ENCODE assay signal across 10 cellular contexts in genomic region chr4:22485751-22486150, GRCh38. TPM values are rescaled to one million over a fixed set of nuclear protein-coding genes. Genes with fewer than 3 reads are reported as not detected.
DNase-seq lines count a peak whose midpoint lies in the region; TF ChIP-seq lines count a peak whose summit lies in the region.
"Had no signal": no experiment of that assay in that cellular context is flagged by ENCODE, and none has a peak within 500 bp of the region (broad histone marks: within the 10 kb centered on the region; RNA-seq: fewer than 3 reads in every experiment).

No MANE protein-coding gene starts in this region.

- intact Hi-C loops in OCI-LY7 (cut with micrococcal nuclease; ENCODE audit: unreplicated experiment) = no loop called here

- DNase-seq in DMS79 (lab: John Stamatoyannopoulos, UW) (peak; percentile 54), NCI-H1105 treated with DMSO at 0.1 percent for 48 hours (lab: John Stamatoyannopoulos, UW) (peak; percentile 89), brain pericyte (ENCODE audit: low read depth, low spot score) (peak; percentile 16), myocyte (ENCODE audit: low read depth) (peak; percentile 80), Peyer's patch (no peak), epidermal melanocyte (ENCODE audit: insufficient read length, low spot score) (no peak), mesenteric fat pad (ENCODE audit: low spot score) (no peak), OCI-LY7 (ENCODE audit: low spot score) (no peak)
- DNase-seq: activated naive CD4-positive, alpha-beta T cell treated with anti-CD3 and anti-CD28 coated beads for 36 hours had no signal

- H3K9me2 ChIP-seq in OCI-LY7 (ENCODE audit: insufficient read depth, low read length) = no peaks in the 10 kb centered on the region

- no TSS peak for BruUV-seq in OCI-LY7 (replicated peaks; lab: Mats Ljungman, UMichigan)

- H3K79me2 ChIP-seq in OCI-LY7 (ENCODE audit: insufficient read depth, low read depth, low read length) = no peaks in the 10 kb centered on the region

- H3K27ac ChIP-seq in Peyer's patch = no peak overlapping the region
- no peak overlapping the region for H3K27ac ChIP-seq in OCI-LY7 (ENCODE audit: low read depth, low read length, poor library complexity, severe bottlenecking)
- H3K27ac ChIP-seq: vagina had no signal

- H3K4me2 ChIP-seq in OCI-LY7 (ENCODE audit: low read length) = no peak overlapping the region

- no peaks in the 10 kb centered on the region for H4K20me1 ChIP-seq in OCI-LY7 (ENCODE audit: insufficient read depth, low read length)

- H3K9me3 ChIP-seq in Peyer's patch (no peaks in the 10 kb centered on the region), OCI-LY7 (ENCODE audit: low read length) (no peaks in the 10 kb centered on the region)
- H3K9me3 ChIP-seq: vagina had no signal

- H3K4me3 ChIP-seq in Peyer's patch (no peak overlapping the region), OCI-LY7 (ENCODE audit: low read depth, low read length, poor library complexity, severe bottlenecking) (no peak overlapping the region)
- H3K4me3 ChIP-seq: vagina had no signal

- CTCF ChIA-PET in OCI-LY7 (lab: Charles Lee; ENCODE audit: unreplicated experiment) = no interaction called here

- TF ChIP-seq CTCF in Peyer's patch (IDR thresholded peaks at IDR 0.05) (no peak), OCI-LY7 (conservative IDR thresholded peaks at IDR 0.05; ENCODE audit: low read length) (no peak)

- H3K27me3 ChIP-seq in Peyer's patch = no peaks in the 10 kb centered on the region
- H3K27me3 ChIP-seq: vagina had no signal

- H2AFZ ChIP-seq in OCI-LY7 (ENCODE audit: low read length) = no peak overlapping the region

- no peak for TF ChIP-seq POLR2A in Peyer's patch (IDR thresholded peaks at IDR 0.05)

- POLR2A ChIA-PET in OCI-LY7 (lab: Charles Lee) = no interaction called here

- H3K36me3 ChIP-seq in Peyer's patch = no peaks in the 10 kb centered on the region
- no peaks in the 10 kb centered on the region for H3K36me3 ChIP-seq in OCI-LY7 (ENCODE audit: insufficient read depth, low read length)
- H3K36me3 ChIP-seq: vagina had no signal

- peaks cover 0 to 22% (median 0%) of the 10 kb centered on the region in 4 donors for H3K4me1 ChIP-seq in Peyer's patch
- no peaks in the 10 kb centered on the region for H3K4me1 ChIP-seq in OCI-LY7 (ENCODE audit: insufficient read depth, low read length, poor library complexity, severe bottlenecking)
- H3K4me1 ChIP-seq: vagina had no signal

RNA-seq across cellular contexts. Expression of gene ADGRA3, which starts 30.1 kb away (rescaled TPM):
- total RNA-seq in myocyte = 40.8 and 53.2 TPM in 2 replicates
- polyA plus RNA-seq in myocyte (2012) = 19.5 TPM
- total RNA-seq in Peyer's patch = 10 to 100 TPM; 19.6 to 58.2 (median 35.1) TPM
- 20.7 TPM for total RNA-seq in mesenteric fat pad
- not detected in 2 replicates for total RNA-seq in OCI-LY7 (2014; rRNA removed; shearing (Covaris generic))
- total RNA-seq in OCI-LY7 (2022) = not detected in 2 replicates

Comparison
In these comparisons a context has a peak if more than half of its experiments do, and no peak if none do; other contexts are left out.
1. DNase-seq: peak in DMS79 (single experiment), NCI-H1105 treated with DMSO at 0.1 percent for 48 hours (single experiment), brain pericyte (single experiment) and myocyte (single experiment); none in Peyer's patch (0 of 3), epidermal melanocyte (single experiment), mesenteric fat pad (single experiment) and OCI-LY7 (single experiment).
2. RNA of gene ADGRA3, which starts 30.1 kb away (total RNA-seq): 40.8 to 53.2 TPM in myocyte, 19.6 to 58.2 TPM in Peyer's patch and 20.7 TPM in mesenteric fat pad (single experiment); not detected in OCI-LY7; every median in the first group is over 10 times any median in the second.